8 cellular contexts compared by ENCODE assay signal in the genomic region with DNA sequence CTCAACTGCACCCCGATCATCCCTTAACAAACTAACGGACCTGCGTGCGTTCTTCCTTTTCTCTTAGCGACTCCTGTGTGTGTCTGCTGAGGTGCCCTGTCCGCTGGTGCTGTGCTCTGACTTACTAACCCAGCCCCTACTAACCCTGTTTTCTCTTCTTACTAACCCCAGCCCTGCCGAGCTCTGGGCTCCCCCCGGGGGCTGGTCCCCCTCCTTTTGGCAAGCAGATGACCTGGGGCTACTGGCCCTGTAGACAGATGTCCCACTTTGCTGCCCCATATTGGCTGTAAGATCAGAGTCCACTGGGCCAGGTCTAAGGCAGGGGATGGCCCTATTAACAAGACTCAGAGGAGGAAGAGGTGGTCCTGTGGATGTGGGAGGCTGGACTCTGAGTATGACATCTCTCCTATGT. TPM values are rescaled to one million over a fixed set of nuclear protein-coding genes. Genes with fewer than 3 reads are reported as not detected.
DNase-seq lines count a peak whose midpoint lies in the region; ATAC-seq and TF ChIP-seq lines count a peak whose summit lies in the region.

No MANE protein-coding gene starts in this region.

- no peaks in the 10 kb centered on the region for H3K9me3 Mint-ChIP-seq in activated CD8-positive, alpha-beta T cell treated with anti-CD3 and anti-CD28 coated beads, Interleukin-2, amount 10 ng/mL, durations not matched to agents 7 days and 5 days (ENCODE audit: insufficient read depth)
- no peaks in the 10 kb centered on the region for H3K9me3 Mint-ChIP-seq in stimulated activated naive CD8-positive, alpha-beta T cell treated with anti-CD3 and anti-CD28 coated beads, Interleukin-15, amount 100 ng/mL, for 72 hours

- peaks cover 0 to 26% of the 10 kb centered on the region in 2 donors for H3K4me1 ChIP-seq in right atrium auricular region

- no peaks in the 10 kb centered on the region for H3K27me3 Mint-ChIP-seq in activated CD8-positive, alpha-beta T cell treated with anti-CD3 and anti-CD28 coated beads, Interleukin-2, amount 10 ng/mL, durations not matched to agents 7 days and 5 days (ENCODE audit: low read depth)
- no peaks in the 10 kb centered on the region for H3K27me3 Mint-ChIP-seq in stimulated activated naive CD8-positive, alpha-beta T cell treated with anti-CD3 and anti-CD28 coated beads, Interleukin-15, amount 100 ng/mL, for 72 hours

- no peaks in the 10 kb centered on the region for H3K36me3 ChIP-seq in right atrium auricular region

- peaks cover 52% of the 10 kb centered on the region for H3K36me3 Mint-ChIP-seq in activated CD8-positive, alpha-beta T cell treated with anti-CD3 and anti-CD28 coated beads, Interleukin-2, amount 10 ng/mL, durations not matched to agents 7 days and 5 days (ENCODE audit: low read depth)

- peak; percentile 11 for ATAC-seq in GM18517 (IDR thresholded peaks at IDR 0.05; ENCODE audit: unreplicated experiment)
- peak; percentile 14 for ATAC-seq in HG02981 (IDR thresholded peaks at IDR 0.05; ENCODE audit: unreplicated experiment)
- ATAC-seq in activated CD8-positive, alpha-beta T cell treated with anti-CD3 and anti-CD28 coated beads, Interleukin-2, amount 10 ng/mL, durations not matched to agents 7 days and 5 days = peak; percentile 42
- ATAC-seq in stimulated activated naive CD8-positive, alpha-beta T cell treated with anti-CD3 and anti-CD28 coated beads, Interleukin-15, amount 100 ng/mL, for 72 hours = peak; percentile 40

- POLR2A ChIA-PET in activated CD8-positive, alpha-beta T cell treated with anti-CD3 and anti-CD28 coated beads, Interleukin-2, amount 10 ng/mL, durations not matched to agents 7 days and 5 days (lab: Charles Lee) = interaction anchor here (0.7 to 4.7 kb wide), 11 partner anchors 9 to 241 kb away, joined by 3 to 37 read pairs (median 5); partner anchors contain the start of genes HPS4, MIAT and SRRD

- H3K27ac ChIP-seq in right atrium auricular region = peak overlapping the region; percentile 97 to 98

- no peaks in the 10 kb centered on the region for H3K27me3 ChIP-seq in right atrium auricular region

- H3K9me3 ChIP-seq in right atrium auricular region = no peaks in the 10 kb centered on the region

- CTCF ChIA-PET in activated CD8-positive, alpha-beta T cell treated with anti-CD3 and anti-CD28 coated beads, Interleukin-2, amount 10 ng/mL, durations not matched to agents 7 days and 5 days (lab: Charles Lee) = interaction anchor here (1.0 to 5.5 kb wide), 5 partner anchors 9 to 194 kb away, joined by 3 to 39 read pairs (median 9); no protein-coding TSS in a partner anchor

- peak overlapping the region; percentile 98 for H3K27ac Mint-ChIP-seq in activated CD8-positive, alpha-beta T cell treated with anti-CD3 and anti-CD28 coated beads, Interleukin-2, amount 10 ng/mL, durations not matched to agents 7 days and 5 days
- H3K27ac Mint-ChIP-seq in stimulated activated naive CD8-positive, alpha-beta T cell treated with anti-CD3 and anti-CD28 coated beads, Interleukin-15, amount 100 ng/mL, for 72 hours = peak overlapping the region; percentile 80 to 98

- peak overlapping the region in 1 of 2 donors; percentile 86 for H3K4me3 ChIP-seq in right atrium auricular region

- no peak for TF ChIP-seq CTCF in right atrium auricular region (IDR thresholded peaks at IDR 0.05)

- peaks cover 65% of the 10 kb centered on the region for H3K4me1 Mint-ChIP-seq in activated CD8-positive, alpha-beta T cell treated with anti-CD3 and anti-CD28 coated beads, Interleukin-2, amount 10 ng/mL, durations not matched to agents 7 days and 5 days (ENCODE audit: low read depth)
- H3K4me1 Mint-ChIP-seq in stimulated activated naive CD8-positive, alpha-beta T cell treated with anti-CD3 and anti-CD28 coated beads, Interleukin-15, amount 100 ng/mL, for 72 hours = peaks cover 76% of the 10 kb centered on the region

- peak overlapping the region; percentile 97 for H3K4me3 Mint-ChIP-seq in activated CD8-positive, alpha-beta T cell treated with anti-CD3 and anti-CD28 coated beads, Interleukin-2, amount 10 ng/mL, durations not matched to agents 7 days and 5 days
- peak overlapping the region; percentile 92 to 98 for H3K4me3 Mint-ChIP-seq in stimulated activated naive CD8-positive, alpha-beta T cell treated with anti-CD3 and anti-CD28 coated beads, Interleukin-15, amount 100 ng/mL, for 72 hours

- DNase-seq in activated CD8-positive, alpha-beta T cell treated with anti-CD3 and anti-CD28 coated beads, Interleukin-2, amount 10 ng/mL, durations not matched to agents 7 days and 5 days = no peak
- DNase-seq in right atrium auricular region (ENCODE audit: low spot score) (no peak), NCI-H2107 treated with DMSO at 0.1 percent for 48 hours (lab: John Stamatoyannopoulos, UW; ENCODE audit: unreplicated experiment) (no peak), UCSD-AML1 (lab: John Stamatoyannopoulos, UW; ENCODE audit: unreplicated experiment) (no peak), NCI-H2196 (lab: John Stamatoyannopoulos, UW; ENCODE audit: unreplicated experiment) (no peak)
- peak in 1 of 2 donors; percentile 55 for DNase-seq in stimulated activated naive CD8-positive, alpha-beta T cell treated with anti-CD3 and anti-CD28 coated beads, Interleukin-15, amount 100 ng/mL, for 72 hours

RNA-seq across cellular contexts. Expression of gene MIAT, which starts 14.7 kb away (rescaled TPM):
- total RNA-seq in activated CD8-positive, alpha-beta T cell treated with anti-CD3 and anti-CD28 coated beads, Interleukin-2, amount 10 ng/mL, durations not matched to agents 7 days and 5 days = 10 to 100 TPM; 23.6 to 26.3 TPM
- total RNA-seq in right atrium auricular region = 1 to 10 TPM in 1 of 2 donors, under 1 TPM in 1; 0.19 to 2.0 TPM

RNA-seq across cellular contexts. Expression of gene CRYBA4, which starts 50.3 kb away (rescaled TPM):
- total RNA-seq in activated CD8-positive, alpha-beta T cell treated with anti-CD3 and anti-CD28 coated beads, Interleukin-2, amount 10 ng/mL, durations not matched to agents 7 days and 5 days = not detected
- not detected for total RNA-seq in right atrium auricular region

RNA-seq across cellular contexts. Expression of gene CRYBB1, which starts 54.2 kb away (rescaled TPM):
- total RNA-seq in activated CD8-positive, alpha-beta T cell treated with anti-CD3 and anti-CD28 coated beads, Interleukin-2, amount 10 ng/mL, durations not matched to agents 7 days and 5 days = not detected
- total RNA-seq in right atrium auricular region = 1 to 10 TPM in 1 of 2 donors, under 1 TPM in 1; 0.79 to 1.7 TPM

Comparison
In these comparisons a context has a peak if more than half of its experiments do, and no peak if none do; other contexts are left out.
1. RNA of gene MIAT, which starts 14.7 kb away (total RNA-seq): 23.6 to 26.3 TPM in activated CD8-positive, alpha-beta T cell treated with anti-CD3 and anti-CD28 coated beads, Interleukin-2, amount 10 ng/mL, durations not matched to agents 7 days and 5 days; 0.19 to 2.0 TPM in right atrium auricular region; every median in the first group is over 4 times any median in the second.
2. Peak in every context shown above with its lines, with median percentiles within 50 percentile points of each other: ATAC-seq.